19 cellular contexts compared by ENCODE assay signal in the genomic region with DNA sequence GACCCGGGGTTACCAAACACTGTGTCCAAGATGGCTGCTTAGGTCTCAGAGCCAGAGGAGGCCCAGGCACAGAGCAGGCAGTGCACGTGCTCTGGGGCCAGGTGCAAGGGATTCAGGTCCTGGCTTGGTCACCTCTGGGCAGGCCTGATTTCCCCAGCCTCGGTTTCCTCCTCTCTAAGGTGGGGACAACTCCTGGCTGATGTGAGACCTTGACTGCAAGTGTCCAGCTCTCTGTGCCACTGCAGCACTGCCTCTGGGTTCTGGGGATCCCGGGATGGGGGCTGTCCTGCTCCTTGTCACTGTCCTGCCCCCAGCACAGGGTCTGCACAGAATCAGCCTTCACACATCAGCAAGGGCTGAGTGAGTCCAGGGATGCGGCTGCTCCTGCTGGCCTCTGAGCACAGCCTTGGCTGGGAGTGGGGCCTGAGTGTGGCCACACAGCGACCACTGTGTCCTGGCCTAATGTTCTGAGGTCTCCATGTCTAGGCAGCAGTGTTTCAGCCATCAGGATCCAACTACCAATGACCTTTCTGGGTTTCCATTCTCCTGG.
A peak's percentile ranks its signal among the peaks of the same experiment; 100 is the strongest.
DNase-seq lines count a peak whose midpoint lies in the region; ATAC-seq, FAIRE-seq and TF ChIP-seq lines count a peak whose summit lies in the region.
"Had no signal": no experiment of that assay in that cellular context is flagged by ENCODE, and none has a peak within 500 bp of the region (broad histone marks: within the 10 kb centered on the region; RNA-seq: fewer than 3 reads in every experiment).

No MANE protein-coding gene starts in this region.

- no peaks in the 10 kb centered on the region for H3K36me3 ChIP-seq in kidney (ENCODE audit: control insufficient read depth in 1 of 2, insufficient read depth in 2 of 2, low read length in 2 of 2)
- no peaks in the 10 kb centered on the region for H3K36me3 ChIP-seq in aorta (ENCODE audit: control insufficient read depth in 1 of 2, insufficient read depth in 2 of 2, low read length in 1 of 2)
- H3K36me3 ChIP-seq in WERI-Rb-1 = no peaks in the 10 kb centered on the region
- H3K36me3 ChIP-seq: BLaER1, HAP-1 had no signal

- peak; percentile 3 for DNase-seq in activated B cell treated with CpG ODN at 0.5 μM for 24 hours
- DNase-seq in kidney = peak; percentile 51
- peak; percentile 14 for DNase-seq in omental fat pad (ENCODE audit: low spot score)
- peak; percentile 24 to 32 for DNase-seq in aorta
- DNase-seq in SHP77 treated with DMSO at 0.1 percent for 48 hours (lab: John Stamatoyannopoulos, UW) = no peak
- DNase-seq in glomerular visceral epithelial cell (ENCODE audit: extremely low spot score) = no peak
- DNase-seq in WERI-Rb-1 = no peak
- DNase-seq: AML-193; Calu3; CD8-positive, alpha-beta T cell; IMR-90 had no signal

- no peaks in the 10 kb centered on the region for H3K9me3 Mint-ChIP-seq in activated B cell treated with CpG ODN at 0.5 μM for 24 hours
- H3K9me3 Mint-ChIP-seq: CD8-positive, alpha-beta T cell had no signal

- TF ChIP-seq CTCF in activated B cell treated with CpG ODN at 0.5 μM for 24 hours (IDR thresholded peaks at IDR 0.05) (no peak), kidney (IDR thresholded peaks at IDR 0.05; ENCODE audit: borderline replicate concordance, extremely low read depth, insufficient read depth) (no peak), omental fat pad (IDR thresholded peaks at IDR 0.05) (no peak), WERI-Rb-1 (IDR thresholded peaks at IDR 0.05; ENCODE audit: low read depth, low read length) (no peak)

- H3K4me1 Mint-ChIP-seq in activated B cell treated with CpG ODN at 0.5 μM for 24 hours = no peaks in the 10 kb centered on the region

- H3K27ac Mint-ChIP-seq in activated B cell treated with CpG ODN at 0.5 μM for 24 hours = no peak overlapping the region
- H3K27ac Mint-ChIP-seq: CD8-positive, alpha-beta T cell had no signal

- H3K36me3 Mint-ChIP-seq in activated B cell treated with CpG ODN at 0.5 μM for 24 hours (ENCODE audit: low read depth) = no peaks in the 10 kb centered on the region
- H3K36me3 Mint-ChIP-seq: CD8-positive, alpha-beta T cell had no signal

- CTCF ChIA-PET in activated B cell treated with CpG ODN at 0.5 μM for 24 hours (lab: Charles Lee) = no interaction called here

- no peak overlapping the region for H3K4me3 Mint-ChIP-seq in activated B cell treated with CpG ODN at 0.5 μM for 24 hours
- H3K4me3 Mint-ChIP-seq: CD8-positive, alpha-beta T cell had no signal

- H3K27me3 Mint-ChIP-seq in activated B cell treated with CpG ODN at 0.5 μM for 24 hours = peaks cover 2% of the 10 kb centered on the region

- no peak for FAIRE-seq in kidney (lab: Jason Lieb, UNC)
- FAIRE-seq: A549, G401.6, GM12891, GM19239, H1, K562 had no signal

- WGBS in aorta, 2 donors = 80 to 82% methylated on average over 6 of the region's 6 CpGs

- POLR2A ChIA-PET in activated B cell treated with CpG ODN at 0.5 μM for 24 hours (lab: Charles Lee) = no interaction called here

- no peak for ATAC-seq in activated B cell treated with CpG ODN at 0.5 μM for 24 hours (ENCODE audit: low read depth)
- ATAC-seq in omental fat pad (ENCODE audit: low FRiP score) = no peak
- no peak for ATAC-seq in aorta (ENCODE audit: low FRiP score)
- ATAC-seq: CD8-positive, alpha-beta T cell; K562 had no signal

- no peak overlapping the region for H3K9ac ChIP-seq in kidney (ENCODE audit: low read length in 2 of 2)
- H3K9ac ChIP-seq: BLaER1 had no signal

- H3K4me1 ChIP-seq in kidney (ENCODE audit: control insufficient read depth in 1 of 2, insufficient read depth in 1 of 2, low read depth in 1 of 2, low read length in 2 of 2) (no peaks in the 10 kb centered on the region), aorta (ENCODE audit: control insufficient read depth in 1 of 2, insufficient read depth in 2 of 2, low read length in 2 of 2) (no peaks in the 10 kb centered on the region)
- H3K4me1 ChIP-seq: A549, HAP-1 had no signal

- intact Hi-C loops in activated B cell treated with CpG ODN at 0.5 μM for 24 hours (cut with micrococcal nuclease) = no loop called here
- intact Hi-C loops in kidney (cut with DNase I) = no loop called here
- intact Hi-C loops in aorta (cut with DNase I) = no loop called here

- no peak overlapping the region for H3K27ac ChIP-seq in kidney (ENCODE audit: low read depth in 2 of 2, low read length in 2 of 2)
- no peak overlapping the region for H3K27ac ChIP-seq in aorta (ENCODE audit: low read depth in 1 of 2, low read length in 2 of 2)
- H3K27ac ChIP-seq in WERI-Rb-1 = no peak overlapping the region
- H3K27ac ChIP-seq: A549, BLaER1 had no signal

- no peaks in the 10 kb centered on the region for H3K27me3 ChIP-seq in aorta (ENCODE audit: control insufficient read depth in 1 of 2, insufficient read depth in 2 of 2, low read length in 1 of 2)
- peaks cover 94% of the 10 kb centered on the region for H3K27me3 ChIP-seq in WERI-Rb-1 (ENCODE audit: insufficient read depth, low read depth, severe bottlenecking)
- H3K27me3 ChIP-seq: BLaER1 had no signal

- H3K4me3 ChIP-seq in kidney (ENCODE audit: low read length in 2 of 2) (no peak overlapping the region), aorta (ENCODE audit: low read length in 2 of 2) (no peak overlapping the region), WERI-Rb-1 (ENCODE audit: low read depth, low read length) (no peak overlapping the region)
- H3K4me3 ChIP-seq: A549, BLaER1, HAP-1, K562 had no signal

- H3K9me3 ChIP-seq in kidney (ENCODE audit: control insufficient read depth in 1 of 2, low read length in 2 of 2) (no peaks in the 10 kb centered on the region), aorta (ENCODE audit: control insufficient read depth, low read length) (peaks cover 2% of the 10 kb centered on the region), WERI-Rb-1 (ENCODE audit: severe bottlenecking) (peaks cover 3% of the 10 kb centered on the region)
- H3K9me3 ChIP-seq: A549, BLaER1, HAP-1 had no signal

Comparison
In these comparisons a context has a peak if more than half of its experiments do, and no peak if none do; other contexts are left out.
1. DNase-seq: peak in activated B cell treated with CpG ODN at 0.5 μM for 24 hours (single experiment), kidney (single experiment), omental fat pad (single experiment) and aorta (2 of 2); none in SHP77 treated with DMSO at 0.1 percent for 48 hours (single experiment), glomerular visceral epithelial cell (single experiment) and WERI-Rb-1 (single experiment).